ENCODE assay signal across 1 cellular context in the genomic region with DNA sequence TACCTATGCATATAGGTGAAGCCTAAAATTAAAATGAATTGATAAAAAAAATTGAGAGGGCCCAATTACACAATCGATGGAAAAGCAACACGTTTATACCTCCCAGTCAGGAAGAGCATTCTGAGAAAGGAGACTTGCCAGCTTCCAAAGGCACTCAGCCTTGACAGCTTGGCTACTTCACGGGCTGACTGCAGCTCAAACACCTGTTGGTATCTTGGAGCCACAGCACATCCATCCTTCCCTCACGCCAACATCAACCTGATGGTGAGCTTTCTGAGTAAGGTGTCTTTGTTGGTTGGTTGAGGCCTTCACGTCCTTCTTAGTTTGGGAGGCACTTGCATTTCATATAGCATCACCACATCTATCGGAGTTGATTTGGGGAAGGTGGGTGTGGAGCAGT.
TF ChIP-seq lines count a peak whose summit lies in the region.

No MANE protein-coding gene starts in this region.

TF ChIP-seq in WTC11, 78 proteins besides CTCF, POLR2A, EP300 and RAD21 (continued from another document):
- no peak for TF ChIP-seq E2F4 (CRISPR knock-in tag; IDR thresholded peaks at IDR 0.05; ENCODE audit: borderline replicate concordance, low read depth)
- TF ChIP-seq NR1H2 (CRISPR knock-in tag; IDR thresholded peaks at IDR 0.05) = no peak
- no peak for TF ChIP-seq TP53 (CRISPR knock-in tag; IDR thresholded peaks at IDR 0.05)
- TF ChIP-seq ELF4 (CRISPR knock-in tag; IDR thresholded peaks at IDR 0.05; ENCODE audit: low read depth) = no peak
- TF ChIP-seq ATF2 (CRISPR knock-in tag; IDR thresholded peaks at IDR 0.05; ENCODE audit: borderline replicate concordance, low read depth) = no peak
- TF ChIP-seq ZNF671 (CRISPR knock-in tag; IDR thresholded peaks at IDR 0.05) = no peak
- no peak for TF ChIP-seq EMX1 (CRISPR knock-in tag; IDR thresholded peaks at IDR 0.05)
- no peak for TF ChIP-seq FOXK1 (CRISPR knock-in tag; IDR thresholded peaks at IDR 0.05)
- no peak for TF ChIP-seq ZNF532 (CRISPR knock-in tag; IDR thresholded peaks at IDR 0.05; ENCODE audit: borderline replicate concordance)
- TF ChIP-seq NR3C1 (CRISPR knock-in tag; conservative IDR thresholded peaks at IDR 0.05; ENCODE audit: low read depth) = no peak
- TF ChIP-seq, protein P1, sequence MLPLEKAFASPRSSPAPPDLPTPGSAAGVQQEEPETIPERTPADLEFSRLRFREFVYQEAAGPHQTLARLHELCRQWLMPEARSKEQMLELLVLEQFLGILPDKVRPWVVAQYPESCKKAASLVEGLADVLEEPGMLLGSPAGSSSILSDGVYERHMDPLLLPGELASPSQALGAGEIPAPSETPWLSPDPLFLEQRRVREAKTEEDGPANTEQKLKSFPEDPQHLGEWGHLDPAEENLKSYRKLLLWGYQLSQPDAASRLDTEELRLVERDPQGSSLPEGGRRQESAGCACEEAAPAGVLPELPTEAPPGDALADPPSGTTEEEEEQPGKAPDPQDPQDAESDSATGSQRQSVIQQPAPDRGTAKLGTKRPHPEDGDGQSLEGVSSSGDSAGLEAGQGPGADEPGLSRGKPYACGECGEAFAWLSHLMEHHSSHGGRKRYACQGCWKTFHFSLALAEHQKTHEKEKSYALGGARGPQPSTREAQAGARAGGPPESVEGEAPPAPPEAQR (CRISPR knock-in tag; IDR thresholded peaks at IDR 0.05) = no peak
